1 cellular context compared by ENCODE assay signal in genomic region chr13:72963762-72964161, GRCh38.
TF ChIP-seq lines count a peak whose summit lies in the region.

No MANE protein-coding gene starts in this region.

TF ChIP-seq in GM12878, 131 proteins besides CTCF, POLR2A, EP300 and RAD21 (continued from another document):
- TF ChIP-seq MLLT1 (IDR thresholded peaks at IDR 0.05) (no peak), SMAD5 (IDR thresholded peaks at IDR 0.05; ENCODE audit: low read depth) (no peak), KAT2A (conservative IDR thresholded peaks at IDR 0.05; ENCODE audit: control insufficient read depth, low read depth, low read length) (no peak), SUZ12 (IDR thresholded peaks at IDR 0.05; ENCODE audit: unreplicated experiment) (no peak), ESRRA (IDR thresholded peaks at IDR 0.05; ENCODE audit: low read length) (no peak), BACH1 (IDR thresholded peaks at IDR 0.05; ENCODE audit: borderline replicate concordance) (no peak), ZNF622 (IDR thresholded peaks at IDR 0.05) (no peak), ZBTB4 (CRISPR knock-in tag; IDR thresholded peaks at IDR 0.05) (no peak)
